Comparison of ENCODE assay signal across 1 cellular context in genomic region chr1:116494351-116494692, GRCh38.
TF ChIP-seq lines count a peak whose summit lies in the region.

No MANE protein-coding gene starts in this region.

TF ChIP-seq in H1, 55 proteins besides CTCF, POLR2A, EP300 and RAD21:
- TF ChIP-seq FOSL1 (IDR thresholded peaks at IDR 0.05; ENCODE audit: insufficient read depth, low read depth, low read length) (no peak), SIX5 (IDR thresholded peaks at IDR 0.05; ENCODE audit: low read depth, low read length) (no peak), CHD1 (IDR thresholded peaks at IDR 0.05; ENCODE audit: low read depth, low read length) (no peak), NRF1 (IDR thresholded peaks at IDR 0.05; ENCODE audit: low read depth, low read length) (no peak), SIN3A (conservative IDR thresholded peaks at IDR 0.05 in 1 of 2, IDR thresholded peaks at IDR 0.05 in 1 of 2; ENCODE audit: low read depth in 1 of 2, low read length in 2 of 2) (no peak), POU5F1 (IDR thresholded peaks at IDR 0.05; ENCODE audit: low read depth, low read length) (no peak), CBX8 (IDR thresholded peaks at IDR 0.05; ENCODE audit: borderline replicate concordance, low read depth, low read length) (no peak)
